ENCODE assay signal across 8 cellular contexts in genomic region chr9:105244274-105244995, GRCh38. TPM values are rescaled to one million over a fixed set of nuclear protein-coding genes. Genes with fewer than 3 reads are reported as not detected.
DNase-seq lines count a peak whose midpoint lies in the region; ATAC-seq, FAIRE-seq and TF ChIP-seq lines count a peak whose summit lies in the region.

SLC44A1 (plus strand) TSS chr9:105244651; CDS start chr9:105244869, 218 bp downstream.

- intact Hi-C loops in Right ventricle myocardium inferior (cut with DNase I) (loop anchor here (1.0 to 10.0 kb wide), 4 partner anchors 50 to 253 kb away; no protein-coding TSS in a partner anchor), pancreas (cut with DNase I) (loop anchor here in 1 of 3 donors (10.0 kb wide), 1 partner anchor 170 kb away; no protein-coding TSS in a partner anchor), thyroid gland (cut with DNase I) (loop anchor here (10.0 kb wide), 1 partner anchor 170 kb away; no protein-coding TSS in a partner anchor)

- TF ChIP-seq CTCF in GM12864 (IDR thresholded peaks at IDR 0.05; ENCODE audit: low read depth, low read length, missing control alignments) (no peak), pancreas (IDR thresholded peaks at IDR 0.05) (no peak), thyroid gland (IDR thresholded peaks at IDR 0.05) (peak in 1 of 6 experiments; percentile 3)

- ATAC-seq in HG02642 (IDR thresholded peaks at IDR 0.05; ENCODE audit: poor library complexity, unreplicated experiment), result peak; percentile 92
- ATAC-seq in Right ventricle myocardium inferior, result peak; percentile 99
- ATAC-seq in pancreas, result peak; percentile 90 to 96 (median 92)

- H3K27me3 ChIP-seq in pancreas, result no peaks in the 10 kb centered on the region
- H3K27me3 ChIP-seq in thyroid gland, result no peaks in the 10 kb centered on the region

- FAIRE-seq in pancreas (lab: Jason Lieb, UNC), result no peak

- DNase-seq in GM12864 (ENCODE audit: low read depth) (peak; percentile 73), NCI-H1105 (lab: John Stamatoyannopoulos, UW) (peak; percentile 96), SKM-1 treated with dmso at 0.1 percent for 144 hours (lab: John Stamatoyannopoulos, UW; ENCODE audit: unreplicated experiment) (peak; percentile 64), Right ventricle myocardium inferior (ENCODE audit: missing footprints) (peak; percentile 100), pancreas (peak; percentile 97 to 98 (median 98)), thyroid gland (peak; percentile 98 to 99)
- peak; percentile 84 for DNase-seq in activated naive CD8-positive, alpha-beta T cell treated with anti-CD3 and anti-CD28 coated beads, Interleukin-2, amount 50 U/mL, for 16 hours (ENCODE audit: low read depth, low spot score)

- TF ChIP-seq POLR2A in thyroid gland (IDR thresholded peaks at IDR 0.05), result peak; percentile 83 to 93

- H3K36me3 ChIP-seq in pancreas, result no peaks in the 10 kb centered on the region
- no peaks in the 10 kb centered on the region for H3K36me3 ChIP-seq in thyroid gland

- H3K27ac ChIP-seq in pancreas (peak within 1 kb of the TSS; percentile 84 to 95 (median 92)), thyroid gland (peak within 1 kb of the TSS; percentile 88 to 96 (median 89))

- H3K9me3 ChIP-seq in pancreas, result no peaks in the 10 kb centered on the region
- no peaks in the 10 kb centered on the region for H3K9me3 ChIP-seq in thyroid gland

- H3K4me1 ChIP-seq in pancreas, result peaks cover 0 to 15% (median 0%) of the 10 kb centered on the region in 3 donors
- peaks cover 34 to 36% of the 10 kb centered on the region in 2 donors for H3K4me1 ChIP-seq in thyroid gland

- WGBS in pancreas, 2 donors, result 0 to 1% methylated on average over 88 to 101 of the region's 102 CpGs
- WGBS in thyroid gland, 2 donors, result 0% methylated on average over 11 to 13 of the region's 102 CpGs

- H3K4me3 ChIP-seq in GM12864 (ENCODE audit: low read depth, low read length), result peak within 1 kb of the TSS; percentile 68
- H3K4me3 ChIP-seq in pancreas, result peak within 1 kb of the TSS; percentile 57 to 86 (median 66)
- H3K4me3 ChIP-seq in thyroid gland (replicated peaks in 1 of 3), result peak within 1 kb of the TSS; percentile 37 to 64 (median 62)

RNA-seq across cellular contexts. Expression of gene SLC44A1, which starts in this region (rescaled TPM):
- total RNA-seq in Right ventricle myocardium inferior (16.8 TPM), pancreas (10 to 100 TPM; 18.6 to 32.3 (median 20.5) TPM), thyroid gland (100 to 1,000 TPM; 102 to 144 (median 132) TPM)
- 1 to 10 TPM; 4.6 to 7.0 TPM for polyA plus RNA-seq in pancreas

Comparison
In these comparisons a context has a peak if more than half of its experiments do, and no peak if none do; other contexts are left out.
1. Peak in every context shown above with its lines: DNase-seq, ATAC-seq, H3K4me3 ChIP-seq and H3K27ac ChIP-seq.